ENCODE assay signal across 8 cellular contexts in the genomic region with DNA sequence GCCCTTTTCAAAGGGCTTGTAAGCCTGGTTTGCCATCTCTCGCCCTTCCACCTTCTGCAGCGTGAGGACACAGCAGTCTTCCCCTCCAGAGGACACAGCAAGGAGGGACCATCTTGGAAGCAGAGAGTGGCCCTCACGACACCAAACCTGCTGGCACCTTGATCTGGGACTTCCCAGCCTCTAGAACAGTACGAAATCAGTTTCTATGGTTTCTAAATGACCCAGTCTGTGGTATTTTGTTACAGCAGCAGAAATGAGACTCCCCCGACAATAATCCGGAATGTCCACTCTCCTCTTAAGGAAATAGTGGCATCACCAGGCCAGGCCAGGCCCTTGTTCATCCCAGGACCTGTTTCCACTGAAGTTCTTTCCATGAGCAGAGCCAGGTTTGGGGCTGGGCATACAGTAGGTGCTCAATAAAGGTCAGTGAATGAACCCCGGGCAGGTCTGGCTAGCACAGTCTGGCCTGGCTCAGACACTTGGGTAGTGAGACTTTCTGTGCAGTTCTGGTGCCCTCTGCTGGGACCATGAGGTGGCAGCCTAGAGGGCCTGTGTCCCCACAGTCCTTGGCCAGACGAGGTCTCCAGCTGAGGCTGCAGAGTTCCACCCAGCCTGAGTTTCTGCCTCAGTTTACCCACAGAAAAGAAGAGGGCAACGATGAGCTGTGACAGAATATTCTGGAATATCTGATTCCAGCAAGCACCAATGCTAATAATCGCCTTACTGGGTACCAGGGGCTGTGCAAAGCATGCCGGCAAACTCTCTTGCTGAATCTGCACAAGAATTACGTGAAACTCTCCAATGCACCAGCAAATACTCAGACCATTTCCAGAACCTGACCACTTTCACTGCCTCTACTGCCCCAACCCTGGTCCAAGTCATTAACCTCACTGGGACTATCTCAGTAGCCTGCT. TPM values are rescaled to one million over a fixed set of nuclear protein-coding genes. Genes with fewer than 3 reads are reported as not detected.
DNase-seq lines count a peak whose midpoint lies in the region; ATAC-seq and TF ChIP-seq lines count a peak whose summit lies in the region.

No MANE protein-coding gene starts in this region.

- no peak overlapping the region for H2AFZ ChIP-seq in SU-DHL-6 (ENCODE audit: low read depth, low read length, severe bottlenecking)

- H3K9me2 ChIP-seq in SU-DHL-6 (replicated peaks; ENCODE audit: insufficient read depth, low read length), result no peaks in the 10 kb centered on the region

- DNase-seq in CD8-positive, alpha-beta memory T cell, result peak; percentile 51 to 81 (median 63)
- DNase-seq in M059J (ENCODE audit: low read depth) (peak; percentile 70), left ventricle myocardium inferior (peak; percentile 72), retinal pigment epithelial cell (ENCODE audit: low read depth) (no peak), middle frontal gyrus (ENCODE audit: extremely low spot score, low spot score) (no peak)
- peak; percentile 77 for DNase-seq in activated naive CD8-positive, alpha-beta T cell treated with anti-CD3 and anti-CD28 coated beads, Interleukin-2, amount 50 U/mL, for 24 hours

- no peaks in the 10 kb centered on the region for H3K27me3 Mint-ChIP-seq in CD8-positive, alpha-beta memory T cell
- no peaks in the 10 kb centered on the region for H3K27me3 Mint-ChIP-seq in activated naive CD8-positive, alpha-beta T cell treated with anti-CD3 and anti-CD28 coated beads, Interleukin-2, amount 50 U/mL, for 24 hours

- POLR2A ChIA-PET in CD8-positive, alpha-beta memory T cell (lab: Charles Lee), result no interaction called here

- H3F3A ChIP-seq in SU-DHL-6 (ENCODE audit: insufficient read depth), result no peaks in the 10 kb centered on the region

- H3K9me3 ChIP-seq in CD8-positive, alpha-beta memory T cell (ENCODE audit: low read length), result no peaks in the 10 kb centered on the region
- H3K9me3 ChIP-seq in SU-DHL-6 (ENCODE audit: insufficient read depth, low read length) (no peaks in the 10 kb centered on the region), left ventricle myocardium inferior (replicated peaks) (no peaks in the 10 kb centered on the region)

- H3K79me2 ChIP-seq in SU-DHL-6 (ENCODE audit: insufficient read depth, low read length), result no peaks in the 10 kb centered on the region

- peaks cover 1% of the 10 kb centered on the region for H3K4me1 ChIP-seq in CD8-positive, alpha-beta memory T cell (ENCODE audit: insufficient read depth, low read length)
- peaks cover 16% of the 10 kb centered on the region for H3K4me1 ChIP-seq in left ventricle myocardium inferior

- ATAC-seq in GM21381 (IDR thresholded peaks at IDR 0.05; ENCODE audit: unreplicated experiment), result peak; percentile 65
- peak; percentile 96 for ATAC-seq in activated naive CD8-positive, alpha-beta T cell treated with anti-CD3 and anti-CD28 coated beads, Interleukin-2, amount 50 U/mL, for 24 hours

- no peaks in the 10 kb centered on the region for H3K36me3 ChIP-seq in CD8-positive, alpha-beta memory T cell (ENCODE audit: insufficient read depth, low read length)
- H3K36me3 ChIP-seq in SU-DHL-6 (ENCODE audit: low read length), result no peaks in the 10 kb centered on the region
- H3K36me3 ChIP-seq in left ventricle myocardium inferior, result no peaks in the 10 kb centered on the region

- peaks cover 5 to 9% (median 8%) of the 10 kb centered on the region in 3 donors for H3K4me1 Mint-ChIP-seq in CD8-positive, alpha-beta memory T cell
- peaks cover 20% of the 10 kb centered on the region for H3K4me1 Mint-ChIP-seq in activated naive CD8-positive, alpha-beta T cell treated with anti-CD3 and anti-CD28 coated beads, Interleukin-2, amount 50 U/mL, for 24 hours

- CTCF ChIA-PET in CD8-positive, alpha-beta memory T cell (lab: Charles Lee), result interaction anchor here (0.6 to 13.5 kb wide), 22 partner anchors 9 to 300 kb away, joined by 3 to 162 read pairs (median 5); a partner anchor contains a TSS

- H3K27me3 ChIP-seq in CD8-positive, alpha-beta memory T cell (ENCODE audit: insufficient read depth, low read length, poor library complexity, severe bottlenecking), result no peaks in the 10 kb centered on the region
- H3K27me3 ChIP-seq in SU-DHL-6 (ENCODE audit: low read length) (no peaks in the 10 kb centered on the region), left ventricle myocardium inferior (ENCODE audit: low read depth) (no peaks in the 10 kb centered on the region)

- no peak overlapping the region for H3K4me3 ChIP-seq in CD8-positive, alpha-beta memory T cell (ENCODE audit: low read length)
- H3K4me3 ChIP-seq in SU-DHL-6 (ENCODE audit: insufficient read depth, low read length, poor library complexity, severe bottlenecking) (no peak overlapping the region), left ventricle myocardium inferior (no peak overlapping the region), retinal pigment epithelial cell (ENCODE audit: low read length) (no peak overlapping the region)

- H3K4me2 ChIP-seq in SU-DHL-6 (ENCODE audit: low read depth, low read length, poor library complexity, severe bottlenecking), result no peak overlapping the region

- H3K36me3 Mint-ChIP-seq in CD8-positive, alpha-beta memory T cell, result peaks cover 0 to 2% (median 0%) of the 10 kb centered on the region in 3 donors
- H3K36me3 Mint-ChIP-seq in activated naive CD8-positive, alpha-beta T cell treated with anti-CD3 and anti-CD28 coated beads, Interleukin-2, amount 50 U/mL, for 24 hours (ENCODE audit: low read depth), result no peaks in the 10 kb centered on the region

- no peak overlapping the region for H3K9ac ChIP-seq in SU-DHL-6 (ENCODE audit: low read length)

- no peaks in the 10 kb centered on the region for H3K9me3 Mint-ChIP-seq in CD8-positive, alpha-beta memory T cell
- H3K9me3 Mint-ChIP-seq in activated naive CD8-positive, alpha-beta T cell treated with anti-CD3 and anti-CD28 coated beads, Interleukin-2, amount 50 U/mL, for 24 hours, result no peaks in the 10 kb centered on the region

- H4K20me1 ChIP-seq in SU-DHL-6 (ENCODE audit: low read depth, low read length), result no peaks in the 10 kb centered on the region

- H3K27ac Mint-ChIP-seq in CD8-positive, alpha-beta memory T cell, result peak overlapping the region in 2 of 8 donors; percentile 14 to 17
- H3K27ac Mint-ChIP-seq in activated naive CD8-positive, alpha-beta T cell treated with anti-CD3 and anti-CD28 coated beads, Interleukin-2, amount 50 U/mL, for 24 hours, result no peak overlapping the region

- no peak overlapping the region for H3K4me3 Mint-ChIP-seq in CD8-positive, alpha-beta memory T cell
- no peak overlapping the region for H3K4me3 Mint-ChIP-seq in activated naive CD8-positive, alpha-beta T cell treated with anti-CD3 and anti-CD28 coated beads, Interleukin-2, amount 50 U/mL, for 24 hours

- H3K27ac ChIP-seq in CD8-positive, alpha-beta memory T cell (ENCODE audit: low read depth, low read length), result no peak overlapping the region
- no peak overlapping the region for H3K27ac ChIP-seq in SU-DHL-6 (ENCODE audit: low read depth, low read length)
- no peak overlapping the region for H3K27ac ChIP-seq in left ventricle myocardium inferior (replicated peaks)

- TF ChIP-seq CTCF in SU-DHL-6 (IDR thresholded peaks at IDR 0.05; ENCODE audit: insufficient read depth, low read length, poor library complexity, severe bottlenecking) (peak; percentile 53), left ventricle myocardium inferior (IDR thresholded peaks at IDR 0.05; ENCODE audit: borderline replicate concordance) (peak; percentile 94), retinal pigment epithelial cell (conservative IDR thresholded peaks at IDR 0.05; ENCODE audit: low read depth, low read length) (peak; percentile 91)

- intact Hi-C loops in left ventricle myocardium inferior (cut with micrococcal nuclease), result loop anchor here (5.0 to 10.0 kb wide), 2 partner anchors 90 to 157 kb away; no protein-coding TSS in a partner anchor

RNA-seq across cellular contexts. Expression of a gene that starts 14.0 kb away (rescaled TPM):
- 1 to 10 TPM; 3.7 to 3.9 TPM for total RNA-seq in CD8-positive, alpha-beta memory T cell
- polyA plus RNA-seq in CD8-positive, alpha-beta memory T cell, result 0.99 TPM
- total RNA-seq in M059J (2014; rRNA removed; shearing (Covaris generic)), result 5.8 and 9.6 TPM in 2 replicates
- 1.6 TPM for total RNA-seq in left ventricle myocardium inferior

RNA-seq across cellular contexts. Expression of a gene that starts 22.8 kb away (rescaled TPM):
- 10 to 100 TPM; 27.7 to 29.5 TPM for total RNA-seq in CD8-positive, alpha-beta memory T cell
- 14.9 TPM for polyA plus RNA-seq in CD8-positive, alpha-beta memory T cell
- total RNA-seq in M059J (2014; rRNA removed; shearing (Covaris generic)), result 13.0 and 17.2 TPM in 2 replicates
- 14.9 TPM for total RNA-seq in left ventricle myocardium inferior

RNA-seq across cellular contexts. Expression of a gene that starts 28.2 kb away (rescaled TPM):
- total RNA-seq in CD8-positive, alpha-beta memory T cell, result 100 to 1,000 TPM; 172 to 181 TPM
- polyA plus RNA-seq in CD8-positive, alpha-beta memory T cell, result 246 TPM
- total RNA-seq in M059J (2014; rRNA removed; shearing (Covaris generic)), result 99.5 and 197 TPM in 2 replicates
- total RNA-seq in left ventricle myocardium inferior, result 156 TPM

RNA-seq across cellular contexts. Expression of a gene that starts 56.3 kb away (rescaled TPM):
- 10 to 100 TPM; 19.3 to 19.9 TPM for total RNA-seq in CD8-positive, alpha-beta memory T cell
- 30.6 TPM for polyA plus RNA-seq in CD8-positive, alpha-beta memory T cell
- total RNA-seq in M059J (2014; rRNA removed; shearing (Covaris generic)), result 27.7 and 28.9 TPM in 2 replicates
- total RNA-seq in left ventricle myocardium inferior, result 13.3 TPM

Comparison
In these comparisons a context has a peak if more than half of its experiments do, and no peak if none do; other contexts are left out.
1. DNase-seq: peak in CD8-positive, alpha-beta memory T cell (5 of 5), M059J (single experiment), activated naive CD8-positive, alpha-beta T cell treated with anti-CD3 and anti-CD28 coated beads, Interleukin-2, amount 50 U/mL, for 24 hours (single experiment) and left ventricle myocardium inferior (single experiment); none in retinal pigment epithelial cell (single experiment) and middle frontal gyrus (single experiment).
2. Peak in every context shown above with its lines, with median percentiles within 50 percentile points of each other: CTCF ChIP-seq.